ENCODE assay signal across 8 cellular contexts in genomic region chr7:101218236-101219130, GRCh38. TPM values are rescaled to one million over a fixed set of nuclear protein-coding genes. Genes with fewer than 3 reads are reported as not detected.
DNase-seq lines count a peak whose midpoint lies in the region; ATAC-seq, FAIRE-seq and TF ChIP-seq lines count a peak whose summit lies in the region.

No MANE protein-coding gene starts in this region.

- no peaks in the 10 kb centered on the region for H3K27me3 ChIP-seq in NT2/D1 (ENCODE audit: insufficient read depth, insufficient read length)

- peak overlapping the region; percentile 90 to 98 for H3K27ac ChIP-seq in A549

- no peaks in the 10 kb centered on the region for H3K9me3 ChIP-seq in A549
- H3K9me3 ChIP-seq in NT2/D1 (ENCODE audit: insufficient read depth, low read length) = no peaks in the 10 kb centered on the region

- 9% methylated on average over 26 of the region's 26 CpGs for WGBS in A549 (ENCODE audit: missing lambda C conversion rate)

- DNase-seq in A549 (ENCODE audit: low read depth in 1 of 2, low spot score in 1 of 2) = no peak
- no peak for DNase-seq in NT2/D1 (ENCODE audit: low read depth, low spot score)
- DNase-seq in epithelial cell of esophagus (ENCODE audit: low read depth) = no peak
- DNase-seq in osteocyte (ENCODE audit: extremely low spot score, unreplicated experiment) = no peak
- no peak for DNase-seq in midbrain (lab: John Stamatoyannopoulos, UW)
- DNase-seq in EL = no peak
- no peak for DNase-seq in SKM-1 (lab: John Stamatoyannopoulos, UW; ENCODE audit: unreplicated experiment)

- H3K4me1 Mint-ChIP-seq in osteocyte (ENCODE audit: unreplicated experiment) = peaks cover 41% of the 10 kb centered on the region

- POLR2A ChIA-PET in A549 (lab: Yijun Ruan, JAX) = interaction anchor here (0.6 to 1.7 kb wide), 13 partner anchors 14 to 344 kb away, joined by 3 to 15 read pairs (median 5); partner anchors contain the start of genes FIS1, SRRT, TRIM56 and UFSP1

- H3K27me3 Mint-ChIP-seq in osteocyte (ENCODE audit: unreplicated experiment) = no peaks in the 10 kb centered on the region

- no peak for TF ChIP-seq EP300 in A549 (IDR thresholded peaks at IDR 0.05)

- H3K9me3 Mint-ChIP-seq in osteocyte (ENCODE audit: unreplicated experiment) = no peaks in the 10 kb centered on the region

- H3K36me3 ChIP-seq in NT2/D1 (ENCODE audit: insufficient read depth, insufficient read length, low read length) = peaks cover 41% of the 10 kb centered on the region

- CTCF ChIA-PET in A549 (lab: Yijun Ruan, JAX) = interaction anchor here (0.7 to 6.8 kb wide), 14 partner anchors 9 to 323 kb away, joined by 3 to 49 read pairs (median 6); partner anchors contain the start of genes ACHE, CLDN15 and FIS1

- TF ChIP-seq POLR2A in A549 (IDR thresholded peaks at IDR 0.05; ENCODE audit: low read length) = no peak

- H3K4me3 ChIP-seq in A549 (peak overlapping the region; percentile 97), NT2/D1 (ENCODE audit: insufficient read length, low read depth) (peak overlapping the region; percentile 78), epithelial cell of esophagus (ENCODE audit: low read length) (peak overlapping the region; percentile 87)

- H3K4me1 ChIP-seq in A549 (peaks cover 17% of the 10 kb centered on the region), NT2/D1 (ENCODE audit: insufficient read depth, insufficient read length) (peaks cover 9% of the 10 kb centered on the region)

- TF ChIP-seq RAD21 in A549 (conservative IDR thresholded peaks at IDR 0.05 in 1 of 2, IDR thresholded peaks at IDR 0.05 in 1 of 2) = no peak

- H3K27ac Mint-ChIP-seq in osteocyte (ENCODE audit: unreplicated experiment) = peak overlapping the region; percentile 88

- H3K9ac ChIP-seq in NT2/D1 (ENCODE audit: insufficient read length, low read depth) = peak overlapping the region; percentile 86

- peak overlapping the region; percentile 91 for H3K4me2 ChIP-seq in A549

- no peak for FAIRE-seq in A549 (lab: Jason Lieb, UNC)

- H3K4me3 Mint-ChIP-seq in osteocyte (ENCODE audit: unreplicated experiment) = peak overlapping the region; percentile 98

- ATAC-seq in A549 (peak; percentile 6 to 43; a peak in 4 of 6 replicates), GM19372 (IDR thresholded peaks at IDR 0.05; ENCODE audit: low read depth, unreplicated experiment) (peak; percentile 8)

- no peak for TF ChIP-seq CTCF in A549 (IDR thresholded peaks at IDR 0.05)
- no peak for TF ChIP-seq CTCF in epithelial cell of esophagus (IDR thresholded peaks at IDR 0.05; ENCODE audit: insufficient read depth, low read depth, low read length, missing control alignments)
- TF ChIP-seq CTCF in osteocyte (IDR thresholded peaks at IDR 0.05) = no peak

- H3K36me3 Mint-ChIP-seq in osteocyte (ENCODE audit: unreplicated experiment) = peaks cover 10% of the 10 kb centered on the region

TF ChIP-seq in A549, 52 proteins besides CTCF, POLR2A, EP300 and RAD21:
- TF ChIP-seq E2F6 (IDR thresholded peaks at IDR 0.05; ENCODE audit: borderline replicate concordance, low read depth) (0 out of 2 replicates have a peak, but pooled peaks have one; percentile 32), MAX (IDR thresholded peaks at IDR 0.05) (peak; percentile 27; the same call in 1 of the 2 replicates), BCL3 (IDR thresholded peaks at IDR 0.05) (no peak)

RNA-seq across cellular contexts. Expression of gene ZNHIT1, which starts 0.5 kb away (rescaled TPM):
- polyA plus RNA-seq in A549 (2011; rRNA removed) = 29.5 and 33.2 TPM in 2 replicates
- 52.6 and 59.5 TPM in 2 replicates for polyA plus RNA-seq in A549 (2012; cell fraction: cytosol; rRNA removed)
- polyA plus RNA-seq in A549 (2012; cell fraction: nucleus; rRNA removed) = 44.5 and 56.2 TPM in 2 replicates
- 55.6 to 56.4 TPM (median 55.9 TPM) in 3 replicates for polyA plus RNA-seq in A549 (2017; fragmentation: RNase III; extraction: RNeasy Plus Mini Kit Qiagen cat#74134 plus additional on column Dnase treatment)
- polyA minus RNA-seq in A549 (2011; rRNA and poly(A)+ RNA removed) = 22.7 and 22.8 TPM in 2 replicates
- total RNA-seq in osteocyte = 64.0 and 66.9 TPM in 2 replicates

RNA-seq across cellular contexts. Expression of gene PLOD3, which starts 1.1 kb away (rescaled TPM):
- polyA plus RNA-seq in A549 (2011; rRNA removed) (21.1 and 26.0 TPM in 2 replicates), A549 (2017; fragmentation: RNase III; extraction: RNeasy Plus Mini Kit Qiagen cat#74134 plus additional on column Dnase treatment) (48.7 to 52.8 TPM (median 50.6 TPM) in 3 replicates)
- 56.0 and 62.7 TPM in 2 replicates for polyA plus RNA-seq in A549 (2012; cell fraction: cytosol; rRNA removed)
- 167 and 231 TPM in 2 replicates for polyA plus RNA-seq in A549 (2012; cell fraction: nucleus; rRNA removed)
- 23.9 and 27.8 TPM in 2 replicates for polyA minus RNA-seq in A549 (2011; rRNA and poly(A)+ RNA removed)
- total RNA-seq in osteocyte = 110 and 130 TPM in 2 replicates

RNA-seq across cellular contexts. Expression of gene MOGAT3, which starts 17.6 kb away (rescaled TPM):
- polyA plus RNA-seq in A549 (2011; rRNA removed) (0.11 and 0.14 TPM in 2 replicates), A549 (2017; fragmentation: RNase III; extraction: RNeasy Plus Mini Kit Qiagen cat#74134 plus additional on column Dnase treatment) (0.09 TPM in 1 of 3 replicates, not detected in the others)
- polyA plus RNA-seq in A549 (2012; cell fraction: cytosol; rRNA removed) = 0.05 TPM in 1 of 2 replicates, not detected in the other
- 0.02 and 0.10 TPM in 2 replicates for polyA plus RNA-seq in A549 (2012; cell fraction: nucleus; rRNA removed)
- polyA minus RNA-seq in A549 (2011; rRNA and poly(A)+ RNA removed) = 0.44 TPM in 1 of 2 replicates, not detected in the other
- total RNA-seq in osteocyte = not detected in 2 replicates

RNA-seq across cellular contexts. Expression of gene CLDN15, which starts 19.1 kb away (rescaled TPM):
- polyA plus RNA-seq in A549 (2011; rRNA removed) (9.6 and 12.0 TPM in 2 replicates), A549 (2017; fragmentation: RNase III; extraction: RNeasy Plus Mini Kit Qiagen cat#74134 plus additional on column Dnase treatment) (11.2 to 14.4 TPM (median 12.9 TPM) in 3 replicates)
- polyA plus RNA-seq in A549 (2012; cell fraction: cytosol; rRNA removed) = 15.9 and 21.6 TPM in 2 replicates
- 103 and 123 TPM in 2 replicates for polyA plus RNA-seq in A549 (2012; cell fraction: nucleus; rRNA removed)
- 11.3 and 11.9 TPM in 2 replicates for polyA minus RNA-seq in A549 (2011; rRNA and poly(A)+ RNA removed)
- total RNA-seq in osteocyte = 10.9 and 11.4 TPM in 2 replicates

RNA-seq across cellular contexts. Expression of gene FIS1, which starts 26.4 kb away (rescaled TPM):
- polyA plus RNA-seq in A549 (2011; rRNA removed) = 111 TPM in 2 replicates
- polyA plus RNA-seq in A549 (2012; cell fraction: cytosol; rRNA removed) = 265 and 386 TPM in 2 replicates
- 177 and 197 TPM in 2 replicates for polyA plus RNA-seq in A549 (2012; cell fraction: nucleus; rRNA removed)
- polyA plus RNA-seq in A549 (2017; fragmentation: RNase III; extraction: RNeasy Plus Mini Kit Qiagen cat#74134 plus additional on column Dnase treatment) = 155 to 161 TPM (median 159 TPM) in 3 replicates
- 44.8 and 54.8 TPM in 2 replicates for polyA minus RNA-seq in A549 (2011; rRNA and poly(A)+ RNA removed)
- 142 and 151 TPM in 2 replicates for total RNA-seq in osteocyte
